ENCODE assay signal across 1 cellular context in the genomic region with DNA sequence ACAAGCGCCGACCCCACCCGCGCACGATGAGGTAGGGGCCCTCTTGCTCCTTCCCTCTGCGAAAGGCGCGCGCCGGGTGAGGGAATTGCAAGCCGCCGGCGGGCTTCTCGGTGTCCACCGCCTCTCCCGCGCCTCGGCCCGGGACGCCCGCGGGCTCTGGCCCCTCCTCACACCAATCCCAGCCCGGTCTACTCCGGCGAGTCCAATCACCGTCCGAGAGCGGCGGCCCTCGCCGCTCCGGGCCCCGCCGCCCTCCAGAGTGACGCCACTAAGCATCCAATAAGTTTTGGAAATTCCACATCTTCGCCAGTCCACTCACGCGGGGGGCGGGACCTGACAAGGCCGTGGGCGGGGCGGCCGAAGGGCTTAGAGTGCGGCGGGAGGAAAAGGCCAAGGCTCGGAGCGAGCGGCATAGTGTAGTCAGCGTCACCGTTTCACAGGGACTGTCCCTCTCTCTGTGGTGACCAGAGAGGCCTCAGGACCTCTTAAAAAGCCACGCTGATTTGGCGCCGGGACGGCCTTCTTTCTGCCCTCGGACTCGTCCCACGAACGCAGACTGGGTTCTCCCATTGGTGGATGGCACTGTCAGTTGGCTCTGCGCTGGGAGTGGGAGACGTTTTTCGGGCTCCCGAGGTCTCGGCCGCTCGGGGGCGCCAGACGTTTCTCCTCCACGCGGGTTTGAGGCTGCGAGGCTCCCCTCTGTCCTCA.
TF ChIP-seq lines count a peak whose summit lies in the region.

Gene TRIM45, minus strand, starts transcription at position 161 of the 708 bp plus-strand sequence. CDS start 548 bp downstream, outside the sequence.

TF ChIP-seq in HepG2, 621 proteins besides CTCF, POLR2A, EP300 and RAD21 (continued from another document and continues in another):
- TF ChIP-seq IKZF4 (CRISPR knock-in tag; IDR thresholded peaks at IDR 0.05; ENCODE audit: borderline replicate concordance, low read depth, not compliant biosample characterization) (no peak), ZNF644 (CRISPR knock-in tag; IDR thresholded peaks at IDR 0.05; ENCODE audit: low read depth) (no peak), PAWR (CRISPR knock-in tag; IDR thresholded peaks at IDR 0.05; ENCODE audit: borderline replicate concordance) (no peak), ZMYM4 (CRISPR knock-in tag; IDR thresholded peaks at IDR 0.05) (peak; percentile 80), STAT6 (CRISPR knock-in tag; IDR thresholded peaks at IDR 0.05; ENCODE audit: borderline replicate concordance) (no peak), ZNF572 (CRISPR knock-in tag; IDR thresholded peaks at IDR 0.05) (no peak), ZNF770 (CRISPR knock-in tag; IDR thresholded peaks at IDR 0.05) (no peak), TCF7 (IDR thresholded peaks at IDR 0.05; ENCODE audit: low read depth) (no peak), ZBTB38 (CRISPR knock-in tag; IDR thresholded peaks at IDR 0.05) (peak; percentile 82; the same call in 1 of the 2 replicates), ELF3 (CRISPR knock-in tag; IDR thresholded peaks at IDR 0.05) (no peak), SRSF4 (IDR thresholded peaks at IDR 0.05; ENCODE audit: low read depth, low read length, poor library complexity, severe bottlenecking) (no peak), ZFP41 (CRISPR knock-in tag; IDR thresholded peaks at IDR 0.05; ENCODE audit: borderline replicate concordance) (no peak), ZNF354B (CRISPR knock-in tag; IDR thresholded peaks at IDR 0.05) (no peak), TCF7L2 (IDR thresholded peaks at IDR 0.05; ENCODE audit: low read depth, low read length) (no peak), AGO1 (IDR thresholded peaks at IDR 0.05; ENCODE audit: low read depth, low read length, poor library complexity, severe bottlenecking) (no peak), TBP (CRISPR knock-in tag; IDR thresholded peaks at IDR 0.05) (no peak), ZHX1 (CRISPR knock-in tag; IDR thresholded peaks at IDR 0.05; ENCODE audit: low read depth) (0 out of 2 replicates have a peak, but pooled peaks have one; percentile 11), HMGXB4 (CRISPR knock-in tag; IDR thresholded peaks at IDR 0.05; ENCODE audit: borderline replicate concordance in 1 of 2, low read depth in 1 of 2) (peak; percentile 68 to 70; a peak in 3 of 4 replicates), ZNF773 (CRISPR knock-in tag; IDR thresholded peaks at IDR 0.05; ENCODE audit: borderline replicate concordance) (no peak), ZNF816 (CRISPR knock-in tag; IDR thresholded peaks at IDR 0.05; ENCODE audit: borderline replicate concordance) (no peak), ZNF264 (CRISPR knock-in tag; IDR thresholded peaks at IDR 0.05) (no peak), ZEB1 (IDR thresholded peaks at IDR 0.05; ENCODE audit: insufficient replicate concordance, low read depth) (no peak), DR1 (CRISPR knock-in tag; IDR thresholded peaks at IDR 0.05) (peak; percentile 27; the same call in 1 of the 2 replicates), SIX4 (CRISPR knock-in tag; IDR thresholded peaks at IDR 0.05) (no peak), JDP2 (CRISPR knock-in tag; IDR thresholded peaks at IDR 0.05; ENCODE audit: borderline replicate concordance) (no peak), ZFYVE20 (CRISPR knock-in tag; IDR thresholded peaks at IDR 0.05; ENCODE audit: borderline replicate concordance, low read depth) (no peak), GATAD2A (CRISPR knock-in tag; IDR thresholded peaks at IDR 0.05) (peak; percentile 36; the same call in 1 of the 2 replicates), RORA (CRISPR knock-in tag; IDR thresholded peaks at IDR 0.05) (no peak), GABPB1 (CRISPR knock-in tag; IDR thresholded peaks at IDR 0.05) (no peak; the same call in 1 of the 2 replicates), TEAD3 (CRISPR knock-in tag; optimal IDR thresholded peaks at IDR 0.05; ENCODE audit: borderline replicate concordance) (no peak), HNF4A (CRISPR knock-in tag; IDR thresholded peaks at IDR 0.05) (no peak), ZNF382 (CRISPR knock-in tag; IDR thresholded peaks at IDR 0.05; ENCODE audit: borderline replicate concordance) (no peak)
- TF ChIP-seq, protein P1, sequence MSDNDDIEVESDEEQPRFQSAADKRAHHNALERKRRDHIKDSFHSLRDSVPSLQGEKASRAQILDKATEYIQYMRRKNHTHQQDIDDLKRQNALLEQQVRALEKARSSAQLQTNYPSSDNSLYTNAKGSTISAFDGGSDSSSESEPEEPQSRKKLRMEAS (IDR thresholded peaks at IDR 0.05): peak; percentile 90
- TF ChIP-seq, protein P2, sequence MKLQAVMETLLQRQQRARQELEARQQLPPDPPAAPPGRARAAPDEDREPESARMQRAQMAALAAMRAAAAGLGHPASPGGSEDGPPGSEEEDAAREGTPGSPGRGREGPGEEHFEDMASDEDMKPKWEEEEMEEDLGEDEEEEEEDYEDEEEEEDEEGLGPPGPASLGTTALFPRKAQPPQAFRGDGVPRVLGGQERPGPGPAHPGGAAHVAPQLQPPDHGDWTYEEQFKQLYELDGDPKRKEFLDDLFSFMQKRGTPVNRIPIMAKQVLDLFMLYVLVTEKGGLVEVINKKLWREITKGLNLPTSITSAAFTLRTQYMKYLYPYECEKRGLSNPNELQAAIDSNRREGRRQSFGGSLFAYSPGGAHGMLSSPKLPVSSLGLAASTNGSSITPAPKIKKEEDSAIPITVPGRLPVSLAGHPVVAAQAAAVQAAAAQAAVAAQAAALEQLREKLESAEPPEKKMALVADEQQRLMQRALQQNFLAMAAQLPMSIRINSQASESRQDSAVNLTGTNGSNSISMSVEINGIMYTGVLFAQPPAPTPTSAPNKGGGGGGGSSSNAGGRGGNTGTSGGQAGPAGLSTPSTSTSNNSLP (IDR thresholded peaks at IDR 0.05; ENCODE audit: low read depth, low read length): no peak
- TF ChIP-seq, protein P3, sequence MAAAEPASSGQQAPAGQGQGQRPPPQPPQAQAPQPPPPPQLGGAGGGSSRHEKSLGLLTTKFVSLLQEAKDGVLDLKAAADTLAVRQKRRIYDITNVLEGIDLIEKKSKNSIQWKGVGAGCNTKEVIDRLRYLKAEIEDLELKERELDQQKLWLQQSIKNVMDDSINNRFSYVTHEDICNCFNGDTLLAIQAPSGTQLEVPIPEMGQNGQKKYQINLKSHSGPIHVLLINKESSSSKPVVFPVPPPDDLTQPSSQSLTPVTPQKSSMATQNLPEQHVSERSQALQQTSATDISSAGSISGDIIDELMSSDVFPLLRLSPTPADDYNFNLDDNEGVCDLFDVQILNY (CRISPR knock-in tag; conservative IDR thresholded peaks at IDR 0.05): 0 out of 2 replicates have a peak, but pooled peaks have one; percentile 27
- TF ChIP-seq, protein P4, sequence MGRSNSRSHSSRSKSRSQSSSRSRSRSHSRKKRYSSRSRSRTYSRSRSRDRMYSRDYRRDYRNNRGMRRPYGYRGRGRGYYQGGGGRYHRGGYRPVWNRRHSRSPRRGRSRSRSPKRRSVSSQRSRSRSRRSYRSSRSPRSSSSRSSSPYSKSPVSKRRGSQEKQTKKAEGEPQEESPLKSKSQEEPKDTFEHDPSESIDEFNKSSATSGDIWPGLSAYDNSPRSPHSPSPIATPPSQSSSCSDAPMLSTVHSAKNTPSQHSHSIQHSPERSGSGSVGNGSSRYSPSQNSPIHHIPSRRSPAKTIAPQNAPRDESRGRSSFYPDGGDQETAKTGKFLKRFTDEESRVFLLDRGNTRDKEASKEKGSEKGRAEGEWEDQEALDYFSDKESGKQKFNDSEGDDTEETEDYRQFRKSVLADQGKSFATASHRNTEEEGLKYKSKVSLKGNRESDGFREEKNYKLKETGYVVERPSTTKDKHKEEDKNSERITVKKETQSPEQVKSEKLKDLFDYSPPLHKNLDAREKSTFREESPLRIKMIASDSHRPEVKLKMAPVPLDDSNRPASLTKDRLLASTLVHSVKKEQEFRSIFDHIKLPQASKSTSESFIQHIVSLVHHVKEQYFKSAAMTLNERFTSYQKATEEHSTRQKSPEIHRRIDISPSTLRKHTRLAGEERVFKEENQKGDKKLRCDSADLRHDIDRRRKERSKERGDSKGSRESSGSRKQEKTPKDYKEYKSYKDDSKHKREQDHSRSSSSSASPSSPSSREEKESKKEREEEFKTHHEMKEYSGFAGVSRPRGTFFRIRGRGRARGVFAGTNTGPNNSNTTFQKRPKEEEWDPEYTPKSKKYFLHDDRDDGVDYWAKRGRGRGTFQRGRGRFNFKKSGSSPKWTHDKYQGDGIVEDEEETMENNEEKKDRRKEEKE (IDR thresholded peaks at IDR 0.05): no peak
- TF ChIP-seq, protein P5, sequence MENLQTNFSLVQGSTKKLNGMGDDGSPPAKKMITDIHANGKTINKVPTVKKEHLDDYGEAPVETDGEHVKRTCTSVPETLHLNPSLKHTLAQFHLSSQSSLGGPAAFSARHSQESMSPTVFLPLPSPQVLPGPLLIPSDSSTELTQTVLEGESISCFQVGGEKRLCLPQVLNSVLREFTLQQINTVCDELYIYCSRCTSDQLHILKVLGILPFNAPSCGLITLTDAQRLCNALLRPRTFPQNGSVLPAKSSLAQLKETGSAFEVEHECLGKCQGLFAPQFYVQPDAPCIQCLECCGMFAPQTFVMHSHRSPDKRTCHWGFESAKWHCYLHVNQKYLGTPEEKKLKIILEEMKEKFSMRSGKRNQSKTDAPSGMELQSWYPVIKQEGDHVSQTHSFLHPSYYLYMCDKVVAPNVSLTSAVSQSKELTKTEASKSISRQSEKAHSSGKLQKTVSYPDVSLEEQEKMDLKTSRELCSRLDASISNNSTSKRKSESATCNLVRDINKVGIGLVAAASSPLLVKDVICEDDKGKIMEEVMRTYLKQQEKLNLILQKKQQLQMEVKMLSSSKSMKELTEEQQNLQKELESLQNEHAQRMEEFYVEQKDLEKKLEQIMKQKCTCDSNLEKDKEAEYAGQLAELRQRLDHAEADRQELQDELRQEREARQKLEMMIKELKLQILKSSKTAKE (CRISPR knock-in tag; IDR thresholded peaks at IDR 0.05; ENCODE audit: borderline replicate concordance): no peak
- TF ChIP-seq, protein P6, sequence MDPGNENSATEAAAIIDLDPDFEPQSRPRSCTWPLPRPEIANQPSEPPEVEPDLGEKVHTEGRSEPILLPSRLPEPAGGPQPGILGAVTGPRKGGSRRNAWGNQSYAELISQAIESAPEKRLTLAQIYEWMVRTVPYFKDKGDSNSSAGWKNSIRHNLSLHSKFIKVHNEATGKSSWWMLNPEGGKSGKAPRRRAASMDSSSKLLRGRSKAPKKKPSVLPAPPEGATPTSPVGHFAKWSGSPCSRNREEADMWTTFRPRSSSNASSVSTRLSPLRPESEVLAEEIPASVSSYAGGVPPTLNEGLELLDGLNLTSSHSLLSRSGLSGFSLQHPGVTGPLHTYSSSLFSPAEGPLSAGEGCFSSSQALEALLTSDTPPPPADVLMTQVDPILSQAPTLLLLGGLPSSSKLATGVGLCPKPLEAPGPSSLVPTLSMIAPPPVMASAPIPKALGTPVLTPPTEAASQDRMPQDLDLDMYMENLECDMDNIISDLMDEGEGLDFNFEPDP (CRISPR knock-in tag; conservative IDR thresholded peaks at IDR 0.05): no peak
